Comparison of ENCODE assay signal across 14 cellular contexts in genomic region chr17:40909755-40910154, GRCh38. TPM values are rescaled to one million over a fixed set of nuclear protein-coding genes. Genes with fewer than 3 reads are reported as not detected.
DNase-seq lines count a peak whose midpoint lies in the region; ATAC-seq and TF ChIP-seq lines count a peak whose summit lies in the region.
"Had no signal": no experiment of that assay in that cellular context is flagged by ENCODE, and none has a peak within 500 bp of the region (broad histone marks: within the 10 kb centered on the region; RNA-seq: fewer than 3 reads in every experiment).

No MANE protein-coding gene starts in this region.

- TF ChIP-seq CTCF in AG04450 (IDR thresholded peaks at IDR 0.05; ENCODE audit: low read depth, low read length), result no peak
- TF ChIP-seq CTCF in brain (conservative IDR thresholded peaks at IDR 0.05), result no peak
- no peak for TF ChIP-seq CTCF in lung (IDR thresholded peaks at IDR 0.05; ENCODE audit: control extremely low read depth, extremely low read depth)

- H3K27ac Mint-ChIP-seq in brain, result peak overlapping the region; percentile 17 to 97 (median 64)
- H3K27ac Mint-ChIP-seq: activated CD4-positive, alpha-beta T cell treated with anti-CD3 and anti-CD28 coated beads for 36 hours; activated naive CD8-positive, alpha-beta T cell treated with anti-CD3 and anti-CD28 coated beads for 36 hours; stimulated activated memory B cell treated with anti-CD40 and anti-IgM and Interleukin-4, amounts not matched to agents 10 μg/mL and 1 μg/mL and 100 μg/mL, for 72 hours had no signal

- CTCF ChIA-PET in AG04450 (lab: Charles Lee), result interaction anchor here (0.6 to 8.2 kb wide), 16 partner anchors 38 to 756 kb away, joined by 3 to 93 read pairs (median 4); no protein-coding TSS in a partner anchor

- H3K4me1 ChIP-seq in lung (ENCODE audit: control insufficient read depth in 2 of 2, insufficient read depth in 2 of 2, low read length in 2 of 2), result no peaks in the 10 kb centered on the region

- POLR2A ChIA-PET in AG04450 (lab: Yijun Ruan, JAX), result interaction anchor here (0.6 to 1.4 kb wide), 3 partner anchors 30 to 639 kb away, joined by 3 to 5 read pairs (median 4); no protein-coding TSS in a partner anchor

- H3K4me3 ChIP-seq in AG04450 (ENCODE audit: low read depth, low read length) (no peak overlapping the region), lung (no peak overlapping the region)
- H3K4me3 ChIP-seq: spleen had no signal

- H3K36me3 Mint-ChIP-seq in brain, result no peaks in the 10 kb centered on the region
- H3K36me3 Mint-ChIP-seq: activated naive CD8-positive, alpha-beta T cell treated with anti-CD3 and anti-CD28 coated beads for 36 hours; stimulated activated memory B cell treated with anti-CD40 and anti-IgM and Interleukin-4, amounts not matched to agents 10 μg/mL and 1 μg/mL and 100 μg/mL, for 72 hours had no signal

- H3K27me3 ChIP-seq in AG04450 (ENCODE audit: control insufficient read depth, insufficient read depth, low read length) (no peaks in the 10 kb centered on the region), lung (ENCODE audit: control insufficient read depth, insufficient read depth) (peaks cover 2% of the 10 kb centered on the region)

- no peaks in the 10 kb centered on the region for H3K36me3 ChIP-seq in lung (ENCODE audit: control insufficient read depth in 2 of 2, insufficient read depth in 2 of 2, low read length in 2 of 2)
- H3K36me3 ChIP-seq: spleen had no signal

- peak; percentile 59 for DNase-seq in AG04450 (ENCODE audit: low read depth, low spot score)
- peak; percentile 30 for DNase-seq in M059J (ENCODE audit: low read depth)
- no peak for DNase-seq in lung (ENCODE audit: low spot score)
- DNase-seq in NCI-H2171 treated with DMSO at 0.1 percent for 48 hours (lab: John Stamatoyannopoulos, UW), result no peak
- no peak for DNase-seq in NCI-H2029 (lab: John Stamatoyannopoulos, UW)
- no peak for DNase-seq in activated CD4-positive, alpha-beta T cell treated with anti-CD3 and anti-CD28 coated beads, Interleukin-2, amount 50 U/mL, for 48 hours
- DNase-seq in NCI-H128 (lab: John Stamatoyannopoulos, UW; ENCODE audit: unreplicated experiment), result no peak

- H3K4me1 Mint-ChIP-seq in brain, result peaks cover 26% of the 10 kb centered on the region
- H3K4me1 Mint-ChIP-seq: stimulated activated memory B cell treated with anti-CD40 and anti-IgM and Interleukin-4, amounts not matched to agents 10 μg/mL and 1 μg/mL and 100 μg/mL, for 72 hours had no signal

- peaks cover 26% of the 10 kb centered on the region for H3K27me3 Mint-ChIP-seq in brain

- H3K27ac ChIP-seq in AG04450 (ENCODE audit: low read depth, low read length) (peak overlapping the region; percentile 89), lung (ENCODE audit: low read depth in 1 of 2, low read length in 1 of 2) (no peak overlapping the region)
- H3K27ac ChIP-seq: spleen had no signal

- WGBS in lung, 2 donors, result 40 to 47% methylated on average over 4 of the region's 4 CpGs

- peak; percentile 51 for ATAC-seq in lung (ENCODE audit: insufficient read depth, low FRiP score)

- no peaks in the 10 kb centered on the region for H3K9me3 ChIP-seq in AG04450 (ENCODE audit: control insufficient read depth, insufficient read depth, low read length)
- H3K9me3 ChIP-seq in lung (ENCODE audit: control insufficient read depth in 2 of 2, insufficient read depth in 1 of 2, low read length in 1 of 2), result no peaks in the 10 kb centered on the region
- H3K9me3 ChIP-seq: spleen had no signal

- no peak overlapping the region for H3K4me3 Mint-ChIP-seq in brain
- H3K4me3 Mint-ChIP-seq: activated CD4-positive, alpha-beta T cell treated with anti-CD3 and anti-CD28 coated beads for 36 hours; activated naive CD8-positive, alpha-beta T cell treated with anti-CD3 and anti-CD28 coated beads for 36 hours; stimulated activated memory B cell treated with anti-CD40 and anti-IgM and Interleukin-4, amounts not matched to agents 10 μg/mL and 1 μg/mL and 100 μg/mL, for 72 hours had no signal

- no peaks in the 10 kb centered on the region for H3K9me3 Mint-ChIP-seq in brain
- H3K9me3 Mint-ChIP-seq: activated naive CD8-positive, alpha-beta T cell treated with anti-CD3 and anti-CD28 coated beads for 36 hours; stimulated activated memory B cell treated with anti-CD40 and anti-IgM and Interleukin-4, amounts not matched to agents 10 μg/mL and 1 μg/mL and 100 μg/mL, for 72 hours had no signal

RNA-seq across cellular contexts. Expression of gene KRT20, which starts 24.7 kb away (rescaled TPM):
- not detected in 2 replicates for polyA plus RNA-seq in AG04450 (2011; rRNA removed)
- not detected in 2 replicates for polyA minus RNA-seq in AG04450 (2011; rRNA and poly(A)+ RNA removed)
- total RNA-seq in M059J (2014; rRNA removed; shearing (Covaris generic)), result 0.17 TPM in 1 of 2 replicates, not detected in the other
- polyA plus RNA-seq in brain (ENCODE audit: insufficient read depth, low read depth, low replicate concordance), result not detected
- total RNA-seq in lung, result under 1 TPM in 1 of 2 donors, not detected in 1; 0.31 TPM
- under 1 TPM in 1 of 2 donors, not detected in 1; 0.24 TPM for polyA plus RNA-seq in lung
- total RNA-seq: activated CD4-positive, alpha-beta T cell treated with anti-CD3 and anti-CD28 coated beads for 36 hours; activated naive CD8-positive, alpha-beta T cell treated with anti-CD3 and anti-CD28 coated beads for 36 hours; spleen had no signal

RNA-seq across cellular contexts. Expression of gene KRT23, which starts 27.7 kb away (rescaled TPM):
- 0.06 TPM in 1 of 2 replicates, not detected in the other for polyA plus RNA-seq in AG04450 (2011; rRNA removed)
- polyA minus RNA-seq in AG04450 (2011; rRNA and poly(A)+ RNA removed), result 0.14 TPM in 1 of 2 replicates, not detected in the other
- total RNA-seq in M059J (2014; rRNA removed; shearing (Covaris generic)), result not detected in 2 replicates
- not detected for polyA plus RNA-seq in brain (ENCODE audit: insufficient read depth, low read depth, low replicate concordance)
- total RNA-seq in lung, result 1 to 10 TPM; 1.3 to 2.0 TPM
- polyA plus RNA-seq in lung, result 1 to 10 TPM; 1.9 to 9.4 TPM
- total RNA-seq: activated CD4-positive, alpha-beta T cell treated with anti-CD3 and anti-CD28 coated beads for 36 hours; activated naive CD8-positive, alpha-beta T cell treated with anti-CD3 and anti-CD28 coated beads for 36 hours had no signal

RNA-seq across cellular contexts. Expression of gene KRT12, which starts 42.7 kb away (rescaled TPM):
- not detected in 2 replicates for polyA plus RNA-seq in AG04450 (2011; rRNA removed)
- polyA minus RNA-seq in AG04450 (2011; rRNA and poly(A)+ RNA removed), result not detected in 2 replicates
- not detected in 2 replicates for total RNA-seq in M059J (2014; rRNA removed; shearing (Covaris generic))
- not detected for polyA plus RNA-seq in brain (ENCODE audit: insufficient read depth, low read depth, low replicate concordance)
- total RNA-seq in lung, result not detected
- not detected for polyA plus RNA-seq in lung
- total RNA-seq: activated CD4-positive, alpha-beta T cell treated with anti-CD3 and anti-CD28 coated beads for 36 hours; activated naive CD8-positive, alpha-beta T cell treated with anti-CD3 and anti-CD28 coated beads for 36 hours; mesenteric fat pad; spleen had no signal
- polyA plus RNA-seq: esophagus, spleen had no signal

RNA-seq across cellular contexts. Expression of gene KRT39, which starts 57.0 kb away (rescaled TPM):
- polyA plus RNA-seq in AG04450 (2011; rRNA removed) (0.11 TPM in 1 of 2 replicates, not detected in the other), brain (ENCODE audit: insufficient read depth, low read depth, low replicate concordance) (not detected), lung (not detected)
- not detected in 2 replicates for polyA minus RNA-seq in AG04450 (2011; rRNA and poly(A)+ RNA removed)
- 0.20 TPM in 1 of 2 replicates, not detected in the other for total RNA-seq in M059J (2014; rRNA removed; shearing (Covaris generic))
- not detected for total RNA-seq in lung
- total RNA-seq: activated CD4-positive, alpha-beta T cell treated with anti-CD3 and anti-CD28 coated beads for 36 hours; activated naive CD8-positive, alpha-beta T cell treated with anti-CD3 and anti-CD28 coated beads for 36 hours; mesenteric fat pad; spleen had no signal
- polyA plus RNA-seq: esophagus, spleen had no signal

Comparison
In these comparisons a context has a peak if more than half of its experiments do, and no peak if none do; other contexts are left out.
1. DNase-seq: peak in AG04450 (single experiment) and M059J (single experiment); none in lung (single experiment), NCI-H2171 treated with DMSO at 0.1 percent for 48 hours (single experiment), NCI-H2029 (single experiment), activated CD4-positive, alpha-beta T cell treated with anti-CD3 and anti-CD28 coated beads, Interleukin-2, amount 50 U/mL, for 48 hours (0 of 2) and NCI-H128 (single experiment).